8 cellular contexts compared by ENCODE assay signal in the genomic region with DNA sequence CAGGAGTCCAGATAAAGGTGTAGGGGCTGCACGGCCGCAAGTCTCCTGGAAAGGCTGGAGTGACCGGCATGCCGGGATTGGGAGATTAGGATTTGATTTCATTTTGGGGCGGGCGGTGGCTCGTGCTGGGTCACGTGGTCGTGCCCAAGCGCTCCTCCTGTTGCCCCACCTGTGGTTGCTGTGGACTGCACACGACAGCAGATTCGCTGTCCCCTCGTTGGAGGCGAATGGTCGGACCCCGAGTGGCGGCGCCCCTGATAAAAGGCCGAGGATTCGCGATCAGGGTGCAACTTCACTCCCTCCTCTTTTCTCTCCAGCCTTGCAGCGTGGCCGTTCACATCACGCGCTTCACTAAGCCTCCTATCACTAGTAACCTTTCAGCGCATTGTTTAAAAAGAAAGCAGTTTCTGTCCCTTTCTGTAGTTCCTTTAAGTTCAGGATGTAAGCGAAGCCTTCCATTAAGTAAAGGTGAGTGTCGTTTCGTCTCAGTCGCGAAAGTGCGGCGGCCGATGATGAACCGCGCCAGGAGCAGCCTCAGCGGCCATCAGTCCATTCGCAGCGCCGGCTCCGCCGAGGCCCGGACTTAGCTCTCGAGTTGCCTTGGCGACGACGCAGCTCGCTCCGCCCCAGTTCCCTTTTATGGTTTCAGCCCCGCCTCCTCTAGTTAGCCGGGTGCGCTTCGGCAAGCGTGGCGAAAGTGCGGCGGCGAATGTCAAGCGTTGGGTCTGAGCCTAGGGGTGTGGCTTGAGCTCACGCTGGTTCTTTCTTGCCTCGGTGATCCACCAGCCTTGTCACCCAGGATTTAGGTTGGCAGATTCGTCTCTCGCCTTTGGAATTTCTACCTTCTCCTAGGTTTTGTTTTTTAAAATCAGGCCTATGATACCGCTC. TPM values are rescaled to one million over a fixed set of nuclear protein-coding genes. Genes with fewer than 3 reads are reported as not detected.
A peak's percentile ranks its signal among the peaks of the same experiment; 100 is the strongest.
DNase-seq lines count a peak whose midpoint lies in the region; ATAC-seq and TF ChIP-seq lines count a peak whose summit lies in the region.

No MANE protein-coding gene starts in this region.

- H3K27ac Mint-ChIP-seq in activated CD8-positive, alpha-beta memory T cell treated with anti-CD3 and anti-CD28 coated beads, Interleukin-2, amount 10 ng/mL, durations not matched to agents 7 days and 5 days: peak overlapping the region; percentile 95
- peak overlapping the region; percentile 99 for H3K27ac Mint-ChIP-seq in effector memory CD8-positive, alpha-beta T cell

- CTCF ChIA-PET in activated CD8-positive, alpha-beta memory T cell treated with anti-CD3 and anti-CD28 coated beads, Interleukin-2, amount 10 ng/mL, durations not matched to agents 7 days and 5 days (lab: Charles Lee): interaction anchor here (0.6 to 2.5 kb wide), 11 partner anchors 8 to 640 kb away, joined by 3 to 14 read pairs (median 5); partner anchors contain the start of genes GEMIN7 and TRAPPC6A

- peaks cover 30% of the 10 kb centered on the region for H3K36me3 Mint-ChIP-seq in activated CD8-positive, alpha-beta memory T cell treated with anti-CD3 and anti-CD28 coated beads, Interleukin-2, amount 10 ng/mL, durations not matched to agents 7 days and 5 days
- peaks cover 41% of the 10 kb centered on the region for H3K36me3 Mint-ChIP-seq in effector memory CD8-positive, alpha-beta T cell (ENCODE audit: insufficient read depth)

- H3K4me3 Mint-ChIP-seq in activated CD8-positive, alpha-beta memory T cell treated with anti-CD3 and anti-CD28 coated beads, Interleukin-2, amount 10 ng/mL, durations not matched to agents 7 days and 5 days: peak overlapping the region; percentile 88
- peak overlapping the region; percentile 98 for H3K4me3 Mint-ChIP-seq in effector memory CD8-positive, alpha-beta T cell

- TF ChIP-seq POLR2A in GM19193 (IDR thresholded peaks at IDR 0.05; ENCODE audit: extremely low read depth, insufficient read depth, insufficient read length): peak; percentile 62

- no peaks in the 10 kb centered on the region for H3K9me3 Mint-ChIP-seq in activated CD8-positive, alpha-beta memory T cell treated with anti-CD3 and anti-CD28 coated beads, Interleukin-2, amount 10 ng/mL, durations not matched to agents 7 days and 5 days (ENCODE audit: low read depth)
- no peaks in the 10 kb centered on the region for H3K9me3 Mint-ChIP-seq in effector memory CD8-positive, alpha-beta T cell

- DNase-seq in Ammon's horn (ENCODE audit: low spot score) (peak; percentile 100), NCI-H82 treated with DMSO at 0.1 percent for 48 hours (lab: John Stamatoyannopoulos, UW; ENCODE audit: unreplicated experiment) (peak; percentile 98), medulla oblongata (ENCODE audit: extremely low spot score) (peak; percentile 99)
- peak; percentile 94 for DNase-seq in activated CD8-positive, alpha-beta memory T cell treated with anti-CD3 and anti-CD28 coated beads, Interleukin-2, amount 10 ng/mL, durations not matched to agents 7 days and 5 days
- peak; percentile 88 to 96 (median 94) for DNase-seq in effector memory CD8-positive, alpha-beta T cell
- DNase-seq in stimulated activated CD4-positive, alpha-beta T cell treated with anti-CD3 and anti-CD28 coated beads, TNF-alpha, amount 100 ng/mL, for 4 hours (ENCODE audit: low read depth in 3 of 3): peak; percentile 87 to 94 (median 94)

- H3K4me1 Mint-ChIP-seq in activated CD8-positive, alpha-beta memory T cell treated with anti-CD3 and anti-CD28 coated beads, Interleukin-2, amount 10 ng/mL, durations not matched to agents 7 days and 5 days: peaks cover 69% of the 10 kb centered on the region
- H3K4me1 Mint-ChIP-seq in effector memory CD8-positive, alpha-beta T cell (ENCODE audit: low read depth in 2 of 2): peaks cover 51 to 54% of the 10 kb centered on the region in 2 donors

- H3K27me3 Mint-ChIP-seq in activated CD8-positive, alpha-beta memory T cell treated with anti-CD3 and anti-CD28 coated beads, Interleukin-2, amount 10 ng/mL, durations not matched to agents 7 days and 5 days: no peaks in the 10 kb centered on the region
- H3K27me3 Mint-ChIP-seq in effector memory CD8-positive, alpha-beta T cell: no peaks in the 10 kb centered on the region

- peak; percentile 55 for ATAC-seq in HG03439 (IDR thresholded peaks at IDR 0.05; ENCODE audit: unreplicated experiment)
- ATAC-seq in activated CD8-positive, alpha-beta memory T cell treated with anti-CD3 and anti-CD28 coated beads, Interleukin-2, amount 10 ng/mL, durations not matched to agents 7 days and 5 days: peak; percentile 60
- peak; percentile 44 for ATAC-seq in effector memory CD8-positive, alpha-beta T cell (replicated peaks)

RNA-seq across cellular contexts. Expression of gene PPP1R37, which starts 1.7 kb away (rescaled TPM):
- total RNA-seq in activated CD8-positive, alpha-beta memory T cell treated with anti-CD3 and anti-CD28 coated beads, Interleukin-2, amount 10 ng/mL, durations not matched to agents 7 days and 5 days: 10 to 100 TPM; 18.7 to 30.0 TPM

RNA-seq across cellular contexts. Expression of gene GEMIN7, which starts 12.2 kb away (rescaled TPM):
- 10 to 100 TPM; 26.2 to 34.4 TPM for total RNA-seq in activated CD8-positive, alpha-beta memory T cell treated with anti-CD3 and anti-CD28 coated beads, Interleukin-2, amount 10 ng/mL, durations not matched to agents 7 days and 5 days

RNA-seq across cellular contexts. Expression of gene ZNF296, which starts 15.0 kb away (rescaled TPM):
- 1 to 10 TPM; 5.3 to 9.5 TPM for total RNA-seq in activated CD8-positive, alpha-beta memory T cell treated with anti-CD3 and anti-CD28 coated beads, Interleukin-2, amount 10 ng/mL, durations not matched to agents 7 days and 5 days

RNA-seq across cellular contexts. Expression of gene CLASRP, which starts 52.4 kb away (rescaled TPM):
- 100 to 1,000 TPM; 114 to 121 TPM for total RNA-seq in activated CD8-positive, alpha-beta memory T cell treated with anti-CD3 and anti-CD28 coated beads, Interleukin-2, amount 10 ng/mL, durations not matched to agents 7 days and 5 days

Comparison
In these comparisons a context has a peak if more than half of its experiments do, and no peak if none do; other contexts are left out.
1. Peak in every context shown above with its lines: DNase-seq and ATAC-seq.